ENCODE assay signal across 19 cellular contexts in genomic region chr12:75578546-75578945, GRCh38.
A peak's percentile ranks its signal among the peaks of the same experiment; 100 is the strongest.
DNase-seq lines count a peak whose midpoint lies in the region; ATAC-seq and TF ChIP-seq lines count a peak whose summit lies in the region.
"Had no signal": no experiment of that assay in that cellular context is flagged by ENCODE, and none has a peak within 500 bp of the region (broad histone marks: within the 10 kb centered on the region; RNA-seq: fewer than 3 reads in every experiment).

No MANE protein-coding gene starts in this region.

- BruUV-seq in PC-3 (replicated peaks; lab: Mats Ljungman, UMichigan): no TSS peak

- no peak overlapping the region for H2AFZ ChIP-seq in PC-3 (ENCODE audit: low read length)

- H3K4me3 Mint-ChIP-seq in activated CD4-positive, alpha-beta T cell treated with anti-CD3 and anti-CD28 coated beads for 36 hours: no peak overlapping the region
- H3K4me3 Mint-ChIP-seq: CD4-positive, alpha-beta T cell had no signal

- H3K27me3 Mint-ChIP-seq in activated CD4-positive, alpha-beta T cell treated with anti-CD3 and anti-CD28 coated beads for 36 hours: peaks cover 9% of the 10 kb centered on the region

- H3K27me3 ChIP-seq in PC-3 (ENCODE audit: low read length) (no peaks in the 10 kb centered on the region), right lobe of liver (no peaks in the 10 kb centered on the region)
- H3K27me3 ChIP-seq: BE2C, Peyer's patch had no signal

- no peaks in the 10 kb centered on the region for H3K36me3 Mint-ChIP-seq in activated CD4-positive, alpha-beta T cell treated with anti-CD3 and anti-CD28 coated beads for 36 hours (ENCODE audit: low read depth)

- no peak overlapping the region for H3K4me2 ChIP-seq in PC-3 (ENCODE audit: low read length)
- H3K4me2 ChIP-seq: KMS-11 had no signal

- H3K4me1 ChIP-seq in PC-3 (ENCODE audit: insufficient read depth, low read length) (peaks cover 6% of the 10 kb centered on the region), right lobe of liver (peaks cover 0 to 10% (median 0%) of the 10 kb centered on the region in 4 donors)
- H3K4me1 ChIP-seq: BE2C, Peyer's patch had no signal

- no peak for TF ChIP-seq POLR2A in right lobe of liver (IDR thresholded peaks at IDR 0.05)

- CTCF ChIA-PET in PC-3 (lab: Charles Lee): interaction anchor here (0.5 kb wide), 1 partner anchor 683 kb away, joined by 3 read pairs; no protein-coding TSS in a partner anchor
- CTCF ChIA-PET in activated CD4-positive, alpha-beta T cell treated with anti-CD3 and anti-CD28 coated beads for 36 hours (lab: Charles Lee): no interaction called here

- H3K27ac Mint-ChIP-seq in activated CD4-positive, alpha-beta T cell treated with anti-CD3 and anti-CD28 coated beads for 36 hours: no peak overlapping the region
- H3K27ac Mint-ChIP-seq: CD4-positive, alpha-beta T cell had no signal

- H3F3A ChIP-seq in PC-3 (ENCODE audit: low read length, unreplicated experiment): no peaks in the 10 kb centered on the region

- H3K27ac ChIP-seq in PC-3 (ENCODE audit: low read length) (no peak overlapping the region), right lobe of liver (no peak overlapping the region)
- H3K27ac ChIP-seq: KMS-11, Peyer's patch had no signal

- no peak for TF ChIP-seq CTCF in PC-3 (conservative IDR thresholded peaks at IDR 0.05; ENCODE audit: low read depth, low read length)
- TF ChIP-seq CTCF in right lobe of liver (IDR thresholded peaks at IDR 0.05): no peak

- no peaks in the 10 kb centered on the region for H3K9me2 ChIP-seq in PC-3 (replicated peaks; ENCODE audit: low read length)

- H3K9ac ChIP-seq in PC-3 (ENCODE audit: low read length): no peak overlapping the region
- H3K9ac ChIP-seq: KMS-11 had no signal

- intact Hi-C loops in PC-3 (cut with micrococcal nuclease) (no loop called here), right lobe of liver (cut with DNase I) (no loop called here)
- intact Hi-C loops in activated CD4-positive, alpha-beta T cell treated with anti-CD3 and anti-CD28 coated beads for 36 hours (cut with DNase I, micrococcal nuclease): no loop called here

- H3K79me2 ChIP-seq in PC-3 (ENCODE audit: low read length): no peaks in the 10 kb centered on the region

- H3K36me3 ChIP-seq in PC-3 (ENCODE audit: low read depth, low read length) (no peaks in the 10 kb centered on the region), right lobe of liver (no peaks in the 10 kb centered on the region)
- H3K36me3 ChIP-seq: BE2C, Peyer's patch had no signal

- H3K9me3 ChIP-seq in PC-3 (ENCODE audit: low read length): no peaks in the 10 kb centered on the region
- H3K9me3 ChIP-seq in right lobe of liver: no peaks in the 10 kb centered on the region
- H3K9me3 ChIP-seq: BE2C, Peyer's patch had no signal

- POLR2A ChIA-PET in PC-3 (lab: Charles Lee; ENCODE audit: unreplicated experiment): no interaction called here
- POLR2A ChIA-PET in activated CD4-positive, alpha-beta T cell treated with anti-CD3 and anti-CD28 coated beads for 36 hours (lab: Charles Lee): no interaction called here

- no peaks in the 10 kb centered on the region for H3K9me3 Mint-ChIP-seq in activated CD4-positive, alpha-beta T cell treated with anti-CD3 and anti-CD28 coated beads for 36 hours (ENCODE audit: low read depth)
- H3K9me3 Mint-ChIP-seq: CD4-positive, alpha-beta T cell had no signal

- no peaks in the 10 kb centered on the region for H4K20me1 ChIP-seq in PC-3 (ENCODE audit: low read length)

- no peaks in the 10 kb centered on the region for H3K4me1 Mint-ChIP-seq in activated CD4-positive, alpha-beta T cell treated with anti-CD3 and anti-CD28 coated beads for 36 hours

- 44% methylated on average over 2 of the region's 2 CpGs for whole genome bisulfite sequencing in right lobe of liver (ENCODE audit: insufficient coverage, low coverage, low lambda C conversion rate, missing lambda C conversion rate)

- ATAC-seq in PC-3 (peak; percentile 61; the same call in 1 of the 2 replicates), right lobe of liver (peak; percentile 57 to 88 (median 66))
- ATAC-seq in activated CD4-positive, alpha-beta T cell treated with anti-CD3 and anti-CD28 coated beads for 36 hours: no peak
- ATAC-seq: Right ventricle myocardium inferior, SK-N-SH treated with all-trans-retinoic acid at 6 μM for 48 hours had no signal

- H3K4me3 ChIP-seq in PC-3 (ENCODE audit: low read length) (no peak overlapping the region), right lobe of liver (no peak overlapping the region)
- H3K4me3 ChIP-seq: Peyer's patch had no signal

- DNase-seq in NCI-H1092 treated with DMSO at 0.1 percent for 48 hours (lab: John Stamatoyannopoulos, UW) (peak; percentile 27), NCI-H1092 (lab: John Stamatoyannopoulos, UW) (no peak), NCI-H2029 (lab: John Stamatoyannopoulos, UW) (peak; percentile 15), PC-3 (peak; percentile 39), right lobe of liver (no peak), glomerular visceral epithelial cell (ENCODE audit: extremely low spot score) (no peak), HuH-7 (ENCODE audit: low spot score) (no peak)
- DNase-seq in activated CD4-positive, alpha-beta T cell treated with anti-CD3 and anti-CD28 coated beads for 36 hours: no peak
- DNase-seq: 8988T; BE2C; CD4-positive, alpha-beta T cell; GDM1; NCI-H1105; NCI-H2227 treated with DMSO at 0.1 percent for 48 hours; NCI-H82; Peyer's patch had no signal

Comparison
In these comparisons a context has a peak if more than half of its experiments do, and no peak if none do; other contexts are left out.
1. DNase-seq: peak in NCI-H1092 treated with DMSO at 0.1 percent for 48 hours (single experiment), NCI-H2029 (single experiment) and PC-3 (single experiment); none in NCI-H1092 (single experiment), right lobe of liver (0 of 3), glomerular visceral epithelial cell (single experiment), HuH-7 (single experiment) and activated CD4-positive, alpha-beta T cell treated with anti-CD3 and anti-CD28 coated beads for 36 hours (single experiment).